14 cellular contexts compared by ENCODE assay signal in genomic region chr10:123991622-123992570, GRCh38.
DNase-seq lines count a peak whose midpoint lies in the region; ATAC-seq and TF ChIP-seq lines count a peak whose summit lies in the region.
"Had no signal": no experiment of that assay in that cellular context is flagged by ENCODE, and none has a peak within 500 bp of the region (broad histone marks: within the 10 kb centered on the region; RNA-seq: fewer than 3 reads in every experiment).

No MANE protein-coding gene starts in this region.

- peaks cover 29% of the 10 kb centered on the region for H3K4me1 Mint-ChIP-seq in chondrocyte (ENCODE audit: low read depth)

- H3K36me3 Mint-ChIP-seq in chondrocyte (ENCODE audit: low read depth): peaks cover 2% of the 10 kb centered on the region

- H3K27me3 Mint-ChIP-seq in chondrocyte (ENCODE audit: low read depth): peaks cover 30% of the 10 kb centered on the region

- ATAC-seq in left lobe of liver (peak; percentile 34), esophagus mucosa (no peak), GM19452 (IDR thresholded peaks at IDR 0.05; ENCODE audit: unreplicated experiment) (no peak)
- ATAC-seq: effector memory CD8-positive, alpha-beta T cell had no signal

- peak overlapping the region; percentile 48 for H3K4me3 Mint-ChIP-seq in chondrocyte (ENCODE audit: unreplicated experiment)
- H3K4me3 Mint-ChIP-seq: activated T-cell treated with anti-CD3 and anti-CD28 coated beads, Interleukin-2, amount 50 U/mL, for 24 hours; memory B cell had no signal

- H3K4me3 ChIP-seq in testis (peak overlapping the region; percentile 10 to 46), uterus (no peak overlapping the region)

- no peaks in the 10 kb centered on the region for H3K9me3 Mint-ChIP-seq in chondrocyte (ENCODE audit: low read depth)
- H3K9me3 Mint-ChIP-seq: activated T-cell treated with anti-CD3 and anti-CD28 coated beads, Interleukin-2, amount 50 U/mL, for 24 hours; effector memory CD8-positive, alpha-beta T cell had no signal

- H3K27ac ChIP-seq in testis (no peak overlapping the region), uterus (no peak overlapping the region)

- WGBS in testis, 2 donors: 9 to 25% methylated on average over 39 to 85 of the region's 90 CpGs

- H3K4me1 ChIP-seq in testis (peaks cover 15% of the 10 kb centered on the region), uterus (peaks cover 0 to 8% of the 10 kb centered on the region in 2 donors)

- no peak overlapping the region for H3K27ac Mint-ChIP-seq in chondrocyte (ENCODE audit: unreplicated experiment)
- H3K27ac Mint-ChIP-seq: activated T-cell treated with anti-CD3 and anti-CD28 coated beads, Interleukin-2, amount 50 U/mL, for 24 hours; effector memory CD8-positive, alpha-beta T cell; memory B cell had no signal

- intact Hi-C loops in testis (cut with DNase I; ENCODE audit: low total_unique reads): no loop called here
- intact Hi-C loops in uterus (cut with DNase I; ENCODE audit: low total_unique reads): no loop called here

- H3K27me3 ChIP-seq in testis (no peaks in the 10 kb centered on the region), uterus (peaks cover 0 to 16% of the 10 kb centered on the region in 2 donors)

- peak; percentile 49 for DNase-seq in activated CD8-positive, alpha-beta memory T cell treated with anti-CD3 and anti-CD28 coated beads for 24 hours
- no peak for DNase-seq in activated CD8-positive, alpha-beta memory T cell treated with anti-CD3 and anti-CD28 coated beads, Interleukin-2, amount 50 U/mL, for 4 hours
- peak; percentile 80 for DNase-seq in chondrocyte (ENCODE audit: low spot score)
- DNase-seq in left lobe of liver (ENCODE audit: low spot score): peak; percentile 57
- DNase-seq in testis: no peak
- DNase-seq in uterus: no peak
- DNase-seq: activated T-cell treated with anti-CD3 and anti-CD28 coated beads, Interleukin-2, amount 50 U/mL, for 24 hours; anterior cingulate cortex; Calu3; effector memory CD8-positive, alpha-beta T cell; NCI-H2171 had no signal

- no peak for TF ChIP-seq CTCF in chondrocyte (IDR thresholded peaks at IDR 0.05)
- no peak for TF ChIP-seq CTCF in testis (IDR thresholded peaks at IDR 0.05)
- TF ChIP-seq CTCF in uterus (IDR thresholded peaks at IDR 0.05): no peak

- no peaks in the 10 kb centered on the region for H3K9me3 ChIP-seq in testis
- H3K9me3 ChIP-seq in uterus: no peaks in the 10 kb centered on the region

- H3K36me3 ChIP-seq in testis (ENCODE audit: low read depth, missing control alignments) (no peaks in the 10 kb centered on the region), uterus (no peaks in the 10 kb centered on the region)

- TF ChIP-seq POLR2A in testis (IDR thresholded peaks at IDR 0.05) (no peak), uterus (IDR thresholded peaks at IDR 0.05) (no peak)

Comparison
In these comparisons a context has a peak if more than half of its experiments do, and no peak if none do; other contexts are left out.
1. DNase-seq: peak in activated CD8-positive, alpha-beta memory T cell treated with anti-CD3 and anti-CD28 coated beads for 24 hours (single experiment), chondrocyte (single experiment) and left lobe of liver (single experiment); none in activated CD8-positive, alpha-beta memory T cell treated with anti-CD3 and anti-CD28 coated beads, Interleukin-2, amount 50 U/mL, for 4 hours (single experiment), testis (single experiment) and uterus (0 of 2).
2. H3K4me3 ChIP-seq: peak in testis (2 of 2); none in uterus (0 of 2).